ENCODE assay signal across 12 cellular contexts in genomic region chr3:24583004-24583403, GRCh38.
DNase-seq lines count a peak whose midpoint lies in the region; ATAC-seq and TF ChIP-seq lines count a peak whose summit lies in the region.
"Had no signal": no experiment of that assay in that cellular context is flagged by ENCODE, and none has a peak within 500 bp of the region (broad histone marks: within the 10 kb centered on the region; RNA-seq: fewer than 3 reads in every experiment).

No MANE protein-coding gene starts in this region.

- H3K4me1 ChIP-seq in SK-N-SH (ENCODE audit: control insufficient read depth in 1 of 2, insufficient read depth in 2 of 2, low read depth in 1 of 2, low read length in 1 of 2), result no peaks in the 10 kb centered on the region; a peak in 1 of 4 replicates

- H4K20me1 ChIP-seq in SK-N-SH (ENCODE audit: insufficient read depth), result no peaks in the 10 kb centered on the region

- H3K27ac Mint-ChIP-seq in activated CD8-positive, alpha-beta memory T cell treated with anti-CD3 and anti-CD28 coated beads, Interleukin-2, amount 10 ng/mL, durations not matched to agents 7 days and 5 days, result no peak overlapping the region
- H3K27ac Mint-ChIP-seq: stimulated activated memory B cell treated with anti-CD40 and anti-IgM and Interleukin-4, amounts not matched to agents 10 μg/mL and 1 μg/mL and 100 μg/mL, for 72 hours; T-helper 1 cell treated with Interleukin-12 subunit alpha and Interleukin-12 subunit beta and Interleukin-4 antibody, amounts not matched to agents 30 μg/mL and 1 μg/mL, for 36 hours had no signal

- no peak overlapping the region for H3K9ac ChIP-seq in SK-N-SH

- H3K4me3 ChIP-seq in H7 (ENCODE audit: insufficient read depth, low read depth, low read length), result no peak overlapping the region
- H3K4me3 ChIP-seq in SK-N-SH (ENCODE audit: low read depth in 2 of 2, low read length in 1 of 2), result no peak overlapping the region
- no peak overlapping the region for H3K4me3 ChIP-seq in fibroblast of villous mesenchyme (ENCODE audit: low read depth, low read length)

- POLR2A ChIA-PET in SK-N-SH (lab: Yijun Ruan, JAX), result no interaction called here

- H3K79me2 ChIP-seq in SK-N-SH (ENCODE audit: insufficient read depth), result no peaks in the 10 kb centered on the region

- H3F3A ChIP-seq in SK-N-SH (replicated peaks; ENCODE audit: insufficient read depth), result no peaks in the 10 kb centered on the region

- no peak overlapping the region for H2AFZ ChIP-seq in SK-N-SH (ENCODE audit: low read depth)

- no peak for ATAC-seq in GM19463 (IDR thresholded peaks at IDR 0.05; ENCODE audit: unreplicated experiment)
- ATAC-seq in activated CD8-positive, alpha-beta memory T cell treated with anti-CD3 and anti-CD28 coated beads, Interleukin-2, amount 10 ng/mL, durations not matched to agents 7 days and 5 days, result no peak
- ATAC-seq: stimulated activated memory B cell treated with anti-CD40 and anti-IgM and Interleukin-4, amounts not matched to agents 10 μg/mL and 1 μg/mL and 100 μg/mL, for 72 hours had no signal

- no peak for TF ChIP-seq EP300 in SK-N-SH (IDR thresholded peaks at IDR 0.05; ENCODE audit: borderline replicate concordance in 1 of 2, low read depth in 1 of 2, low read length in 1 of 2)

- H3K36me3 Mint-ChIP-seq in activated CD8-positive, alpha-beta memory T cell treated with anti-CD3 and anti-CD28 coated beads, Interleukin-2, amount 10 ng/mL, durations not matched to agents 7 days and 5 days, result no peaks in the 10 kb centered on the region
- H3K36me3 Mint-ChIP-seq: stimulated activated memory B cell treated with anti-CD40 and anti-IgM and Interleukin-4, amounts not matched to agents 10 μg/mL and 1 μg/mL and 100 μg/mL, for 72 hours had no signal

- no peaks in the 10 kb centered on the region for H3K36me3 ChIP-seq in H7 (replicated peaks; ENCODE audit: control insufficient read depth, insufficient read depth, low read length)
- no peaks in the 10 kb centered on the region for H3K36me3 ChIP-seq in SK-N-SH (replicated peaks in 1 of 2; ENCODE audit: control insufficient read depth in 1 of 2, insufficient read depth in 2 of 2, low read length in 1 of 2)

- H3K27me3 ChIP-seq in H7 (ENCODE audit: control insufficient read depth, insufficient read depth, low read length) (no peaks in the 10 kb centered on the region), SK-N-SH (ENCODE audit: insufficient read depth) (no peaks in the 10 kb centered on the region)

- no peaks in the 10 kb centered on the region for H3K4me1 Mint-ChIP-seq in activated CD8-positive, alpha-beta memory T cell treated with anti-CD3 and anti-CD28 coated beads, Interleukin-2, amount 10 ng/mL, durations not matched to agents 7 days and 5 days
- H3K4me1 Mint-ChIP-seq: stimulated activated memory B cell treated with anti-CD40 and anti-IgM and Interleukin-4, amounts not matched to agents 10 μg/mL and 1 μg/mL and 100 μg/mL, for 72 hours had no signal

- TF ChIP-seq CTCF in SK-N-SH (IDR thresholded peaks at IDR 0.05) (peak; percentile 38), fibroblast of villous mesenchyme (IDR thresholded peaks at IDR 0.05; ENCODE audit: insufficient read depth, low read depth, low read length) (no peak)

- H3K4me2 ChIP-seq in SK-N-SH, result no peak overlapping the region

- H3K9me2 ChIP-seq in SK-N-SH, result no peaks in the 10 kb centered on the region

- no peaks in the 10 kb centered on the region for H3K9me3 Mint-ChIP-seq in activated CD8-positive, alpha-beta memory T cell treated with anti-CD3 and anti-CD28 coated beads, Interleukin-2, amount 10 ng/mL, durations not matched to agents 7 days and 5 days (ENCODE audit: low read depth)
- H3K9me3 Mint-ChIP-seq: stimulated activated memory B cell treated with anti-CD40 and anti-IgM and Interleukin-4, amounts not matched to agents 10 μg/mL and 1 μg/mL and 100 μg/mL, for 72 hours; T-helper 1 cell treated with Interleukin-12 subunit alpha and Interleukin-12 subunit beta and Interleukin-4 antibody, amounts not matched to agents 30 μg/mL and 1 μg/mL, for 36 hours had no signal

- CTCF ChIA-PET in SK-N-SH (lab: Yijun Ruan, JAX), result interaction anchor here (1.3 to 1.5 kb wide), 2 partner anchors 9 to 14 kb away, joined by 4 to 5 read pairs; no protein-coding TSS in a partner anchor
- CTCF ChIA-PET in activated CD8-positive, alpha-beta memory T cell treated with anti-CD3 and anti-CD28 coated beads, Interleukin-2, amount 10 ng/mL, durations not matched to agents 7 days and 5 days (lab: Charles Lee), result no interaction called here

- H3K27ac ChIP-seq in SK-N-SH (ENCODE audit: low read depth in 2 of 2, low read length in 1 of 2), result no peak overlapping the region

- WGBS in SK-N-SH (ENCODE audit: low lambda C conversion rate), result 60% methylated on average over 5 of the region's 5 CpGs

- no peaks in the 10 kb centered on the region for H3K9me3 ChIP-seq in SK-N-SH

- DNase-seq in H7 (peak; percentile 3), SK-N-SH (no peak), fibroblast of villous mesenchyme (ENCODE audit: low read depth) (peak; percentile 21), pons (ENCODE audit: low spot score) (peak; percentile 48), H4 (ENCODE audit: low spot score) (no peak), activated gamma-delta T cell treated with Interleukin-2 at 50 U/mL for 16 hours (no peak)
- no peak for DNase-seq in activated CD8-positive, alpha-beta memory T cell treated with anti-CD3 and anti-CD28 coated beads, Interleukin-2, amount 10 ng/mL, durations not matched to agents 7 days and 5 days
- DNase-seq: activated T-cell treated with anti-CD3 and anti-CD28 coated beads, Interleukin-2, amount 50 U/mL, for 48 hours; NCI-H524 treated with DMSO at 0.1 percent for 48 hours had no signal

- no peak overlapping the region for H3K4me3 Mint-ChIP-seq in activated CD8-positive, alpha-beta memory T cell treated with anti-CD3 and anti-CD28 coated beads, Interleukin-2, amount 10 ng/mL, durations not matched to agents 7 days and 5 days
- H3K4me3 Mint-ChIP-seq: stimulated activated memory B cell treated with anti-CD40 and anti-IgM and Interleukin-4, amounts not matched to agents 10 μg/mL and 1 μg/mL and 100 μg/mL, for 72 hours; T-helper 1 cell treated with Interleukin-12 subunit alpha and Interleukin-12 subunit beta and Interleukin-4 antibody, amounts not matched to agents 30 μg/mL and 1 μg/mL, for 36 hours had no signal

- TF ChIP-seq RAD21 in SK-N-SH (IDR thresholded peaks at IDR 0.05; ENCODE audit: low read length), result peak; percentile 23

- no peaks in the 10 kb centered on the region for H3K27me3 Mint-ChIP-seq in activated CD8-positive, alpha-beta memory T cell treated with anti-CD3 and anti-CD28 coated beads, Interleukin-2, amount 10 ng/mL, durations not matched to agents 7 days and 5 days
- H3K27me3 Mint-ChIP-seq: stimulated activated memory B cell treated with anti-CD40 and anti-IgM and Interleukin-4, amounts not matched to agents 10 μg/mL and 1 μg/mL and 100 μg/mL, for 72 hours had no signal

TF ChIP-seq in SK-N-SH, 30 proteins besides CTCF, POLR2A, EP300 and RAD21:
- no peak for TF ChIP-seq PBX3 (IDR thresholded peaks at IDR 0.05)
- TF ChIP-seq TCF12 (IDR thresholded peaks at IDR 0.05), result no peak
- TF ChIP-seq SIN3A (IDR thresholded peaks at IDR 0.05; ENCODE audit: borderline replicate concordance, low read depth, low read length), result no peak
- peak; percentile 34; the same call in 1 of the 2 replicates for TF ChIP-seq SMC3 (IDR thresholded peaks at IDR 0.05; ENCODE audit: low read depth, low read length)

Comparison
In these comparisons a context has a peak if more than half of its experiments do, and no peak if none do; other contexts are left out.
1. DNase-seq: peak in H7 (single experiment), fibroblast of villous mesenchyme (single experiment) and pons (single experiment); none in SK-N-SH (single experiment), H4 (single experiment), activated gamma-delta T cell treated with Interleukin-2 at 50 U/mL for 16 hours (single experiment) and activated CD8-positive, alpha-beta memory T cell treated with anti-CD3 and anti-CD28 coated beads, Interleukin-2, amount 10 ng/mL, durations not matched to agents 7 days and 5 days (single experiment).